11 cellular contexts compared by ENCODE assay signal in the genomic region with DNA sequence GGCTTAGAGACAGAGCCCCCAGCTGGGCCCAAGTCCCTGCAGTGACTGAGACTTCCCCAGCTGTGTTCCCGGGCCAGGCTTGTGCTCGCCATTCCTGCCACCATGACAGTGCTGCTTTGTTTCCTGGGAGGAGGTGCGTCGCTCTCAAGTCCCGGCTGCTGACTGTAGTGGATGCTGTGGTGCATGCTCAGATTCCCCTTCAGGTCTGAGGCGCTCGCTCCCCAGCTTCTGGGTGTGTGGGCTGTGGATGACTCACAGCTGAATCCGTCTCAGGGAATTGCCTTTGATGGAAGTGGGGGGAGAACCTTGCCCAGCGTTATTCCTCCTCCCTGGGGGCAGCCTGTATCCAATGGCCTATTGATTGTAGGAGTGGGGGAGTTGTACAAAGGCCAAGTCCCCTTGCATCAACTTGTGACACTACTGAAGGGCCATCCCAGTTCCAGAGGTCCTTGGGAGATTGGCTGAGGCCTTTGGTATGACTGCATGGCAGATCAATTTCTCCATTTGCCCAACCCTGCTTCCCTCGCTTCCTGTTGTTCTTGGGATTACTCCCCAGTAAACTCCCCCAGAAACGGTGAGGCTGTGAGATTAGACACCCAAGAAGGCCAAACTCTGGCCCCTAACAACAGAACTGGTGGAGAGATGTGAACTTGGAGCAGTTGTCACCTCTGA. TPM values are rescaled to one million over a fixed set of nuclear protein-coding genes. Genes with fewer than 3 reads are reported as not detected.
DNase-seq lines count a peak whose midpoint lies in the region; ATAC-seq and TF ChIP-seq lines count a peak whose summit lies in the region.
"Had no signal": no experiment of that assay in that cellular context is flagged by ENCODE, and none has a peak within 500 bp of the region (broad histone marks: within the 10 kb centered on the region; RNA-seq: fewer than 3 reads in every experiment).

No MANE protein-coding gene starts in this region.

- H3K27me3 ChIP-seq in foreskin keratinocyte: peaks cover 8% of the 10 kb centered on the region

- H3K36me3 Mint-ChIP-seq in mesothelial cell of epicardium: no peaks in the 10 kb centered on the region
- no peaks in the 10 kb centered on the region for H3K36me3 Mint-ChIP-seq in activated CD4-positive, alpha-beta memory T cell treated with anti-CD3 and anti-CD28 coated beads for 36 hours
- H3K36me3 Mint-ChIP-seq in activated T-cell treated with anti-CD3 and anti-CD28 coated beads, Interleukin-2, amount 50 U/mL, for 72 hours (ENCODE audit: insufficient read depth in 2 of 2): no peaks in the 10 kb centered on the region

- CTCF ChIA-PET in HEK293 (lab: Yijun Ruan, JAX): interaction anchor here (0.7 to 2.4 kb wide), 2 partner anchors 7 to 176 kb away, joined by 4 to 10 read pairs; no protein-coding TSS in a partner anchor
- CTCF ChIA-PET in activated CD4-positive, alpha-beta memory T cell treated with anti-CD3 and anti-CD28 coated beads for 36 hours (lab: Charles Lee): interaction anchor here (1.3 kb wide), 1 partner anchor 8 kb away, joined by 3 read pairs; no protein-coding TSS in a partner anchor

- no peak overlapping the region for H3K4me3 Mint-ChIP-seq in mesothelial cell of epicardium
- H3K4me3 Mint-ChIP-seq in activated CD4-positive, alpha-beta memory T cell treated with anti-CD3 and anti-CD28 coated beads for 36 hours: no peak overlapping the region
- no peak overlapping the region for H3K4me3 Mint-ChIP-seq in activated T-cell treated with anti-CD3 and anti-CD28 coated beads, Interleukin-2, amount 50 U/mL, for 72 hours

- no peak overlapping the region for H3K4me3 ChIP-seq in HEK293 (ENCODE audit: low read depth, low read length)

- H3K36me3 ChIP-seq in HEK293 (ENCODE audit: control insufficient read depth in 2 of 2, insufficient read depth in 1 of 2, low read length in 2 of 2): no peaks in the 10 kb centered on the region

- H3K27me3 Mint-ChIP-seq in mesothelial cell of epicardium (ENCODE audit: low read depth): peaks cover 87% of the 10 kb centered on the region
- peaks cover 6% of the 10 kb centered on the region for H3K27me3 Mint-ChIP-seq in activated CD4-positive, alpha-beta memory T cell treated with anti-CD3 and anti-CD28 coated beads for 36 hours
- peaks cover 29% of the 10 kb centered on the region for H3K27me3 Mint-ChIP-seq in activated T-cell treated with anti-CD3 and anti-CD28 coated beads, Interleukin-2, amount 50 U/mL, for 72 hours (ENCODE audit: low read depth)

- peak; percentile 83 for ATAC-seq in SK-N-SH treated with all-trans-retinoic acid at 6 μM for 48 hours
- ATAC-seq in foreskin keratinocyte: peak; percentile 97
- no peak for ATAC-seq in GM21360 (IDR thresholded peaks at IDR 0.05; ENCODE audit: unreplicated experiment)
- no peak for ATAC-seq in activated T-cell treated with anti-CD3 and anti-CD28 coated beads, Interleukin-2, amount 50 U/mL, for 72 hours (replicated peaks in 1 of 2)

- H3K9me3 Mint-ChIP-seq in mesothelial cell of epicardium: no peaks in the 10 kb centered on the region
- no peaks in the 10 kb centered on the region for H3K9me3 Mint-ChIP-seq in activated CD4-positive, alpha-beta memory T cell treated with anti-CD3 and anti-CD28 coated beads for 36 hours
- no peaks in the 10 kb centered on the region for H3K9me3 Mint-ChIP-seq in activated T-cell treated with anti-CD3 and anti-CD28 coated beads, Interleukin-2, amount 50 U/mL, for 72 hours

- H3K4me1 Mint-ChIP-seq in mesothelial cell of epicardium: no peaks in the 10 kb centered on the region
- H3K4me1 Mint-ChIP-seq in activated CD4-positive, alpha-beta memory T cell treated with anti-CD3 and anti-CD28 coated beads for 36 hours (ENCODE audit: low read depth): peaks cover 9% of the 10 kb centered on the region
- H3K4me1 Mint-ChIP-seq in activated T-cell treated with anti-CD3 and anti-CD28 coated beads, Interleukin-2, amount 50 U/mL, for 72 hours (ENCODE audit: low read depth): peaks cover 8% of the 10 kb centered on the region

- intact Hi-C loops in activated CD4-positive, alpha-beta memory T cell treated with anti-CD3 and anti-CD28 coated beads for 36 hours (cut with micrococcal nuclease): no loop called here

- no peak overlapping the region for H3K27ac Mint-ChIP-seq in mesothelial cell of epicardium
- no peak overlapping the region for H3K27ac Mint-ChIP-seq in activated CD4-positive, alpha-beta memory T cell treated with anti-CD3 and anti-CD28 coated beads for 36 hours
- no peak overlapping the region for H3K27ac Mint-ChIP-seq in activated T-cell treated with anti-CD3 and anti-CD28 coated beads, Interleukin-2, amount 50 U/mL, for 72 hours

- POLR2A ChIA-PET in HEK293 (lab: Yijun Ruan, JAX): no interaction called here
- POLR2A ChIA-PET in activated CD4-positive, alpha-beta memory T cell treated with anti-CD3 and anti-CD28 coated beads for 36 hours (lab: Charles Lee): interaction anchor here (0.7 kb wide), 1 partner anchor 13 kb away, joined by 3 read pairs; no protein-coding TSS in a partner anchor

- H3K9me3 ChIP-seq in HEK293 (ENCODE audit: control insufficient read depth, insufficient read depth, low read depth, low read length): no peaks in the 10 kb centered on the region

- TF ChIP-seq CTCF in HEK293 (tag by site-specific recombination; IDR thresholded peaks at IDR 0.05) (no peak), foreskin keratinocyte (conservative IDR thresholded peaks at IDR 0.05) (peak; percentile 50), mesothelial cell of epicardium (IDR thresholded peaks at IDR 0.05; ENCODE audit: unreplicated experiment) (no peak)

- DNase-seq in foreskin keratinocyte: peak; percentile 69 to 82
- DNase-seq in retina: peak; percentile 41
- no peak for DNase-seq in mesothelial cell of epicardium (ENCODE audit: low spot score in 2 of 2, unreplicated experiment in 2 of 2)
- no peak for DNase-seq in activated CD4-positive, alpha-beta memory T cell treated with anti-CD3 and anti-CD28 coated beads for 36 hours
- no peak for DNase-seq in activated T-cell treated with anti-CD3 and anti-CD28 coated beads, Interleukin-2, amount 50 U/mL, for 72 hours
- DNase-seq: activated CD4-positive, alpha-beta T cell treated with anti-CD3 and anti-CD28 coated beads, Interleukin-2, amount 50 U/mL, for 1 hour; small intestine had no signal

- no peaks in the 10 kb centered on the region for H3K4me1 ChIP-seq in HEK293 (ENCODE audit: control insufficient read depth, insufficient read depth, low read length)
- peaks cover 4% of the 10 kb centered on the region for H3K4me1 ChIP-seq in foreskin keratinocyte

- H3K27ac ChIP-seq in HEK293 (ENCODE audit: extremely low read depth, low read depth, low read length) (no peak overlapping the region), foreskin keratinocyte (no peak overlapping the region)

TF ChIP-seq in HEK293, 187 proteins besides CTCF, POLR2A, EP300 and RAD21 (continues in another document):
- TF ChIP-seq, protein P1, sequence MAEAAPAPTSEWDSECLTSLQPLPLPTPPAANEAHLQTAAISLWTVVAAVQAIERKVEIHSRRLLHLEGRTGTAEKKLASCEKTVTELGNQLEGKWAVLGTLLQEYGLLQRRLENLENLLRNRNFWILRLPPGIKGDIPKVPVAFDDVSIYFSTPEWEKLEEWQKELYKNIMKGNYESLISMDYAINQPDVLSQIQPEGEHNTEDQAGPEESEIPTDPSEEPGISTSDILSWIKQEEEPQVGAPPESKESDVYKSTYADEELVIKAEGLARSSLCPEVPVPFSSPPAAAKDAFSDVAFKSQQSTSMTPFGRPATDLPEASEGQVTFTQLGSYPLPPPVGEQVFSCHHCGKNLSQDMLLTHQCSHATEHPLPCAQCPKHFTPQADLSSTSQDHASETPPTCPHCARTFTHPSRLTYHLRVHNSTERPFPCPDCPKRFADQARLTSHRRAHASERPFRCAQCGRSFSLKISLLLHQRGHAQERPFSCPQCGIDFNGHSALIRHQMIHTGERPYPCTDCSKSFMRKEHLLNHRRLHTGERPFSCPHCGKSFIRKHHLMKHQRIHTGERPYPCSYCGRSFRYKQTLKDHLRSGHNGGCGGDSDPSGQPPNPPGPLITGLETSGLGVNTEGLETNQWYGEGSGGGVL (tag by site-specific recombination; IDR thresholded peaks at IDR 0.05): peak; percentile 84
- no peak for TF ChIP-seq ZNF514 (tag by site-specific recombination; IDR thresholded peaks at IDR 0.05)

TF ChIP-seq in SK-N-SH treated with all-trans-retinoic acid at 6 μM for 48 hours, 23 proteins besides CTCF, POLR2A, EP300 and RAD21 (continues in another document):
- no peak for TF ChIP-seq ESRRG (CRISPR knock-in tag; IDR thresholded peaks at IDR 0.05)
- TF ChIP-seq BACH2 (CRISPR knock-in tag; IDR thresholded peaks at IDR 0.05; ENCODE audit: borderline replicate concordance): no peak
- no peak for TF ChIP-seq ZNF8 (CRISPR knock-in tag; IDR thresholded peaks at IDR 0.05)

RNA-seq across cellular contexts. Expression of gene POU3F1, which starts 17.8 kb away (rescaled TPM):
- total RNA-seq in foreskin keratinocyte: 0.14 and 0.25 TPM in 2 replicates
- 0.08 and 0.12 TPM in 2 replicates for polyA plus RNA-seq in foreskin keratinocyte
- 0.16 to 0.45 TPM (median 0.29 TPM) in 3 replicates for total RNA-seq in mesothelial cell of epicardium
- under 1 TPM; 0.26 to 0.36 TPM for total RNA-seq in activated CD4-positive, alpha-beta memory T cell treated with anti-CD3 and anti-CD28 coated beads for 36 hours
- not detected for total RNA-seq in activated T-cell treated with anti-CD3 and anti-CD28 coated beads, Interleukin-2, amount 50 U/mL, for 72 hours
- total RNA-seq: endothelial cell of umbilical vein had no signal
- polyA plus RNA-seq: endothelial cell of umbilical vein, small intestine had no signal

RNA-seq across cellular contexts. Expression of gene UTP11, which starts 51.8 kb away (rescaled TPM):
- total RNA-seq in foreskin keratinocyte: 51.0 and 65.2 TPM in 2 replicates
- polyA plus RNA-seq in foreskin keratinocyte: 50.6 and 64.0 TPM in 2 replicates
- total RNA-seq in mesothelial cell of epicardium: 32.3 to 37.2 TPM (median 36.5 TPM) in 3 replicates
- total RNA-seq in activated CD4-positive, alpha-beta memory T cell treated with anti-CD3 and anti-CD28 coated beads for 36 hours: 10 to 100 TPM; 51.2 to 52.3 TPM
- total RNA-seq in activated T-cell treated with anti-CD3 and anti-CD28 coated beads, Interleukin-2, amount 50 U/mL, for 72 hours: 10 to 100 TPM; 28.4 to 31.7 TPM

RNA-seq across cellular contexts. Expression of gene FHL3, which starts 59.1 kb away (rescaled TPM):
- 12.1 and 15.8 TPM in 2 replicates for total RNA-seq in foreskin keratinocyte
- polyA plus RNA-seq in foreskin keratinocyte: 22.9 and 32.8 TPM in 2 replicates
- total RNA-seq in mesothelial cell of epicardium: 46.1 to 50.6 TPM (median 46.2 TPM) in 3 replicates
- total RNA-seq in activated CD4-positive, alpha-beta memory T cell treated with anti-CD3 and anti-CD28 coated beads for 36 hours: 10 to 100 TPM; 14.4 to 14.7 TPM
- 10 to 100 TPM; 32.7 to 34.5 TPM for total RNA-seq in activated T-cell treated with anti-CD3 and anti-CD28 coated beads, Interleukin-2, amount 50 U/mL, for 72 hours

Comparison
In these comparisons a context has a peak if more than half of its experiments do, and no peak if none do; other contexts are left out.
1. ATAC-seq: peak in SK-N-SH treated with all-trans-retinoic acid at 6 μM for 48 hours (single experiment) and foreskin keratinocyte (single experiment); none in GM21360 (single experiment) and activated T-cell treated with anti-CD3 and anti-CD28 coated beads, Interleukin-2, amount 50 U/mL, for 72 hours (0 of 2).
2. DNase-seq: peak in foreskin keratinocyte (2 of 2) and retina (single experiment); none in mesothelial cell of epicardium (0 of 2), activated CD4-positive, alpha-beta memory T cell treated with anti-CD3 and anti-CD28 coated beads for 36 hours (single experiment) and activated T-cell treated with anti-CD3 and anti-CD28 coated beads, Interleukin-2, amount 50 U/mL, for 72 hours (0 of 2).